1 cellular context compared by ENCODE assay signal in the genomic region with DNA sequence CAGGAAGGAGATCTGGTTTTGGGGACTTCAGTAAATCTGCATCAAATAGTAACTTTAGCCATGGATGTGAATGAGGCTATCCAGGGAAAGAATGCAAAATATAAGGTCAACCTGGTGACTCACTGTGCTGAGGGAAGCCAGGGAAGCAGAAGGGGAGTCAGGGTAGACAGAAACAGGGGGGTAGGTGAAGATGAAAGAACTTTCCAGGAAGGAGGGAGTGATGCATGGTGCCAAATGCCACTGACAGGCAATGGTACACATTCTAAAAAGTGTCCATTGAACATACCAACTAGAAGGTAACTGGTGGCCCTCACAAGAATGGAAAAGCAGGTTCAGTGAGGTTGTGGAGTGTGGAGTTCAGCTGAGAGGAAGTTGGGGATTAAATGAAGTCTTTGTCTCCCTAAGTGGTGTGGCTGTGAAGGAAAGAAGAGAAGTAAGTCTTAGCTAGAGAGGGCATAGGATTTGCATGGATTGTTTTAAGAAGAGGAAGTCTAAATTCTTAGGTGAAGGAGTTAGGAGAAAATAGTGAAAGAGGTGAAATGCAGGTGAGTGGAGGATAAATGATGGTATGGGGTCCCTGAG.
TF ChIP-seq lines count a peak whose summit lies in the region.

No MANE protein-coding gene starts in this region.

TF ChIP-seq in WTC11, 78 proteins besides CTCF, POLR2A, EP300 and RAD21 (continued from another document):
- TF ChIP-seq, protein P1, sequence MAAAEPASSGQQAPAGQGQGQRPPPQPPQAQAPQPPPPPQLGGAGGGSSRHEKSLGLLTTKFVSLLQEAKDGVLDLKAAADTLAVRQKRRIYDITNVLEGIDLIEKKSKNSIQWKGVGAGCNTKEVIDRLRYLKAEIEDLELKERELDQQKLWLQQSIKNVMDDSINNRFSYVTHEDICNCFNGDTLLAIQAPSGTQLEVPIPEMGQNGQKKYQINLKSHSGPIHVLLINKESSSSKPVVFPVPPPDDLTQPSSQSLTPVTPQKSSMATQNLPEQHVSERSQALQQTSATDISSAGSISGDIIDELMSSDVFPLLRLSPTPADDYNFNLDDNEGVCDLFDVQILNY (CRISPR knock-in tag; IDR thresholded peaks at IDR 0.05): no peak
- no peak for TF ChIP-seq SP1 (CRISPR knock-in tag; conservative IDR thresholded peaks at IDR 0.05)
- no peak for TF ChIP-seq NR2C2 (CRISPR knock-in tag; IDR thresholded peaks at IDR 0.05)
- TF ChIP-seq OVOL2 (CRISPR knock-in tag; IDR thresholded peaks at IDR 0.05; ENCODE audit: borderline replicate concordance): no peak
- TF ChIP-seq, protein P2, sequence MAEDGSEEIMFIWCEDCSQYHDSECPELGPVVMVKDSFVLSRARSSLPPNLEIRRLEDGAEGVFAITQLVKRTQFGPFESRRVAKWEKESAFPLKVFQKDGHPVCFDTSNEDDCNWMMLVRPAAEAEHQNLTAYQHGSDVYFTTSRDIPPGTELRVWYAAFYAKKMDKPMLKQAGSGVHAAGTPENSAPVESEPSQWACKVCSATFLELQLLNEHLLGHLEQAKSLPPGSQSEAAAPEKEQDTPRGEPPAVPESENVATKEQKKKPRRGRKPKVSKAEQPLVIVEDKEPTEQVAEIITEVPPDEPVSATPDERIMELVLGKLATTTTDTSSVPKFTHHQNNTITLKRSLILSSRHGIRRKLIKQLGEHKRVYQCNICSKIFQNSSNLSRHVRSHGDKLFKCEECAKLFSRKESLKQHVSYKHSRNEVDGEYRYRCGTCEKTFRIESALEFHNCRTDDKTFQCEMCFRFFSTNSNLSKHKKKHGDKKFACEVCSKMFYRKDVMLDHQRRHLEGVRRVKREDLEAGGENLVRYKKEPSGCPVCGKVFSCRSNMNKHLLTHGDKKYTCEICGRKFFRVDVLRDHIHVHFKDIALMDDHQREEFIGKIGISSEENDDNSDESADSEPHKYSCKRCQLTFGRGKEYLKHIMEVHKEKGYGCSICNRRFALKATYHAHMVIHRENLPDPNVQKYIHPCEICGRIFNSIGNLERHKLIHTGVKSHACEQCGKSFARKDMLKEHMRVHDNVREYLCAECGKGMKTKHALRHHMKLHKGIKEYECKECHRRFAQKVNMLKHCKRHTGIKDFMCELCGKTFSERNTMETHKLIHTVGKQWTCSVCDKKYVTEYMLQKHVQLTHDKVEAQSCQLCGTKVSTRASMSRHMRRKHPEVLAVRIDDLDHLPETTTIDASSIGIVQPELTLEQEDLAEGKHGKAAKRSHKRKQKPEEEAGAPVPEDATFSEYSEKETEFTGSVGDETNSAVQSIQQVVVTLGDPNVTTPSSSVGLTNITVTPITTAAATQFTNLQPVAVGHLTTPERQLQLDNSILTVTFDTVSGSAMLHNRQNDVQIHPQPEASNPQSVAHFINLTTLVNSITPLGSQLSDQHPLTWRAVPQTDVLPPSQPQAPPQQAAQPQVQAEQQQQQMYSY (CRISPR knock-in tag; IDR thresholded peaks at IDR 0.05): no peak
- TF ChIP-seq, protein P3, sequence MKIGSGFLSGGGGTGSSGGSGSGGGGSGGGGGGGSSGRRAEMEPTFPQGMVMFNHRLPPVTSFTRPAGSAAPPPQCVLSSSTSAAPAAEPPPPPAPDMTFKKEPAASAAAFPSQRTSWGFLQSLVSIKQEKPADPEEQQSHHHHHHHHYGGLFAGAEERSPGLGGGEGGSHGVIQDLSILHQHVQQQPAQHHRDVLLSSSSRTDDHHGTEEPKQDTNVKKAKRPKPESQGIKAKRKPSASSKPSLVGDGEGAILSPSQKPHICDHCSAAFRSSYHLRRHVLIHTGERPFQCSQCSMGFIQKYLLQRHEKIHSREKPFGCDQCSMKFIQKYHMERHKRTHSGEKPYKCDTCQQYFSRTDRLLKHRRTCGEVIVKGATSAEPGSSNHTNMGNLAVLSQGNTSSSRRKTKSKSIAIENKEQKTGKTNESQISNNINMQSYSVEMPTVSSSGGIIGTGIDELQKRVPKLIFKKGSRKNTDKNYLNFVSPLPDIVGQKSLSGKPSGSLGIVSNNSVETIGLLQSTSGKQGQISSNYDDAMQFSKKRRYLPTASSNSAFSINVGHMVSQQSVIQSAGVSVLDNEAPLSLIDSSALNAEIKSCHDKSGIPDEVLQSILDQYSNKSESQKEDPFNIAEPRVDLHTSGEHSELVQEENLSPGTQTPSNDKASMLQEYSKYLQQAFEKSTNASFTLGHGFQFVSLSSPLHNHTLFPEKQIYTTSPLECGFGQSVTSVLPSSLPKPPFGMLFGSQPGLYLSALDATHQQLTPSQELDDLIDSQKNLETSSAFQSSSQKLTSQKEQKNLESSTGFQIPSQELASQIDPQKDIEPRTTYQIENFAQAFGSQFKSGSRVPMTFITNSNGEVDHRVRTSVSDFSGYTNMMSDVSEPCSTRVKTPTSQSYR (CRISPR knock-in tag; IDR thresholded peaks at IDR 0.05): no peak
- TF ChIP-seq GTF2I (CRISPR knock-in tag; conservative IDR thresholded peaks at IDR 0.05): no peak
- TF ChIP-seq, protein P4, sequence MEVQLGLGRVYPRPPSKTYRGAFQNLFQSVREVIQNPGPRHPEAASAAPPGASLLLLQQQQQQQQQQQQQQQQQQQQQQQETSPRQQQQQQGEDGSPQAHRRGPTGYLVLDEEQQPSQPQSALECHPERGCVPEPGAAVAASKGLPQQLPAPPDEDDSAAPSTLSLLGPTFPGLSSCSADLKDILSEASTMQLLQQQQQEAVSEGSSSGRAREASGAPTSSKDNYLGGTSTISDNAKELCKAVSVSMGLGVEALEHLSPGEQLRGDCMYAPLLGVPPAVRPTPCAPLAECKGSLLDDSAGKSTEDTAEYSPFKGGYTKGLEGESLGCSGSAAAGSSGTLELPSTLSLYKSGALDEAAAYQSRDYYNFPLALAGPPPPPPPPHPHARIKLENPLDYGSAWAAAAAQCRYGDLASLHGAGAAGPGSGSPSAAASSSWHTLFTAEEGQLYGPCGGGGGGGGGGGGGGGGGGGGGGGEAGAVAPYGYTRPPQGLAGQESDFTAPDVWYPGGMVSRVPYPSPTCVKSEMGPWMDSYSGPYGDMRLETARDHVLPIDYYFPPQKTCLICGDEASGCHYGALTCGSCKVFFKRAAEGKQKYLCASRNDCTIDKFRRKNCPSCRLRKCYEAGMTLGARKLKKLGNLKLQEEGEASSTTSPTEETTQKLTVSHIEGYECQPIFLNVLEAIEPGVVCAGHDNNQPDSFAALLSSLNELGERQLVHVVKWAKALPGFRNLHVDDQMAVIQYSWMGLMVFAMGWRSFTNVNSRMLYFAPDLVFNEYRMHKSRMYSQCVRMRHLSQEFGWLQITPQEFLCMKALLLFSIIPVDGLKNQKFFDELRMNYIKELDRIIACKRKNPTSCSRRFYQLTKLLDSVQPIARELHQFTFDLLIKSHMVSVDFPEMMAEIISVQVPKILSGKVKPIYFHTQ (CRISPR knock-in tag; IDR thresholded peaks at IDR 0.05): no peak
- no peak for TF ChIP-seq ATF1 (CRISPR knock-in tag; IDR thresholded peaks at IDR 0.05)
- TF ChIP-seq, protein P5, sequence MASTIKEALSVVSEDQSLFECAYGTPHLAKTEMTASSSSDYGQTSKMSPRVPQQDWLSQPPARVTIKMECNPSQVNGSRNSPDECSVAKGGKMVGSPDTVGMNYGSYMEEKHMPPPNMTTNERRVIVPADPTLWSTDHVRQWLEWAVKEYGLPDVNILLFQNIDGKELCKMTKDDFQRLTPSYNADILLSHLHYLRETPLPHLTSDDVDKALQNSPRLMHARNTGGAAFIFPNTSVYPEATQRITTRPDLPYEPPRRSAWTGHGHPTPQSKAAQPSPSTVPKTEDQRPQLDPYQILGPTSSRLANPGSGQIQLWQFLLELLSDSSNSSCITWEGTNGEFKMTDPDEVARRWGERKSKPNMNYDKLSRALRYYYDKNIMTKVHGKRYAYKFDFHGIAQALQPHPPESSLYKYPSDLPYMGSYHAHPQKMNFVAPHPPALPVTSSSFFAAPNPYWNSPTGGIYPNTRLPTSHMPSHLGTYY (CRISPR knock-in tag; IDR thresholded peaks at IDR 0.05): no peak
- TF ChIP-seq CREM (CRISPR knock-in tag; IDR thresholded peaks at IDR 0.05): no peak
- no peak for TF ChIP-seq ZNF317 (CRISPR knock-in tag; IDR thresholded peaks at IDR 0.05; ENCODE audit: borderline replicate concordance, low read depth)
- TF ChIP-seq, protein P6, sequence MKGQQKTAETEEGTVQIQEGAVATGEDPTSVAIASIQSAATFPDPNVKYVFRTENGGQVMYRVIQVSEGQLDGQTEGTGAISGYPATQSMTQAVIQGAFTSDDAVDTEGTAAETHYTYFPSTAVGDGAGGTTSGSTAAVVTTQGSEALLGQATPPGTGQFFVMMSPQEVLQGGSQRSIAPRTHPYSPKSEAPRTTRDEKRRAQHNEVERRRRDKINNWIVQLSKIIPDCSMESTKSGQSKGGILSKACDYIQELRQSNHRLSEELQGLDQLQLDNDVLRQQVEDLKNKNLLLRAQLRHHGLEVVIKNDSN (CRISPR knock-in tag; IDR thresholded peaks at IDR 0.05): no peak
